ENCODE assay signal across 10 cellular contexts in genomic region chr17:74924250-74924948, GRCh38. TPM values are rescaled to one million over a fixed set of nuclear protein-coding genes. Genes with fewer than 3 reads are reported as not detected.
DNase-seq lines count a peak whose midpoint lies in the region; ATAC-seq and TF ChIP-seq lines count a peak whose summit lies in the region.
"Had no signal": no experiment of that assay in that cellular context is flagged by ENCODE, and none has a peak within 500 bp of the region (broad histone marks: within the 10 kb centered on the region; RNA-seq: fewer than 3 reads in every experiment).

Gene OTOP2 (plus strand): TSS chr17:74924273. CDS start chr17:74924633, 360 bp downstream.

- H3K4me3 ChIP-seq in lower lobe of right lung, result peak within 1 kb of the TSS; percentile 47
- peak within 1 kb of the TSS; percentile 42 to 49 for H3K4me3 ChIP-seq in vagina

- H3K27me3 ChIP-seq in lower lobe of right lung (ENCODE audit: low read depth) (peaks cover 83% of the 10 kb centered on the region), vagina (peaks cover 6% of the 10 kb centered on the region)

- CTCF ChIA-PET in MCF 10A (lab: Yijun Ruan, JAX), result interaction anchor here (0.7 to 11.5 kb wide), 13 partner anchors 9 to 249 kb away, joined by 3 to 233 read pairs (median 4); no protein-coding TSS in a partner anchor

- no TSS peak for BruUV-seq in MCF 10A (replicated peaks; lab: Mats Ljungman, UMichigan)

- H3K4me1 ChIP-seq in lower lobe of right lung, result peaks cover 22% of the 10 kb centered on the region
- H3K4me1 ChIP-seq in vagina, result peaks cover 43% of the 10 kb centered on the region

- ATAC-seq in lower lobe of right lung, result peak; percentile 45
- no peak for ATAC-seq in GM21717 (IDR thresholded peaks at IDR 0.05; ENCODE audit: unreplicated experiment)

- H3K9me3 ChIP-seq in lower lobe of right lung (no peaks in the 10 kb centered on the region), vagina (no peaks in the 10 kb centered on the region)

- H3K27me3 Mint-ChIP-seq in MCF 10A (ENCODE audit: insufficient read depth, unreplicated experiment), result peaks cover 29% of the 10 kb centered on the region

- no peak for TF ChIP-seq POLR2A in vagina (IDR thresholded peaks at IDR 0.05)

- H3K27ac Mint-ChIP-seq in MCF 10A (ENCODE audit: low read depth, unreplicated experiment), result no peak within 1 kb of the TSS

- DNase-seq in stimulated activated CD4-positive, alpha-beta T cell treated with anti-CD3 and anti-CD28 coated beads, Interleukin-12 subunit alpha, Interleukin-12 subunit beta, amount 100 ng/mL, for 4 hours, result peak; percentile 5
- no peak for DNase-seq in stimulated activated CD4-positive, alpha-beta T cell treated with anti-CD3 and anti-CD28 coated beads, Interleukin-4, amount 100 ng/mL, for 4 hours
- no peak for DNase-seq in MCF 10A (ENCODE audit: unreplicated experiment)
- peak; percentile 73 for DNase-seq in lower lobe of right lung
- DNase-seq in vagina (ENCODE audit: extremely low spot score in 2 of 2), result no peak
- no peak for DNase-seq in NCI-H2029 (lab: John Stamatoyannopoulos, UW)
- no peak for DNase-seq in NCI-H526 (lab: John Stamatoyannopoulos, UW)

- intact Hi-C loops in MCF 10A (cut with micrococcal nuclease) (no loop called here), lower lobe of right lung (cut with DNase I) (no loop called here), vagina (cut with DNase I) (no loop called here)

- H3K27ac ChIP-seq in lower lobe of right lung (no peak within 1 kb of the TSS), vagina (no peak within 1 kb of the TSS)

- TF ChIP-seq CTCF in MCF 10A (IDR thresholded peaks at IDR 0.05; ENCODE audit: unreplicated experiment) (no peak), lower lobe of right lung (IDR thresholded peaks at IDR 0.05) (no peak), vagina (IDR thresholded peaks at IDR 0.05) (no peak)

- no peaks in the 10 kb centered on the region for H3K9me3 Mint-ChIP-seq in MCF 10A (ENCODE audit: unreplicated experiment)

- peak within 1 kb of the TSS; percentile 53 for H3K4me3 Mint-ChIP-seq in MCF 10A (ENCODE audit: unreplicated experiment)

- H3K36me3 Mint-ChIP-seq in MCF 10A (ENCODE audit: insufficient read depth, unreplicated experiment), result no peaks in the 10 kb centered on the region

- H3K4me1 Mint-ChIP-seq in MCF 10A (ENCODE audit: insufficient read depth, unreplicated experiment), result no peaks in the 10 kb centered on the region

- H3K36me3 ChIP-seq in lower lobe of right lung (no peaks in the 10 kb centered on the region), vagina (no peaks in the 10 kb centered on the region)

- POLR2A ChIA-PET in MCF 10A (lab: Yijun Ruan, JAX), result interaction anchor here (0.9 to 1.4 kb wide), 2 partner anchors 33 to 37 kb away, joined by 5 to 6 read pairs; no protein-coding TSS in a partner anchor

RNA-seq across cellular contexts. Expression of gene OTOP2, which starts in this region (rescaled TPM):
- total RNA-seq in MCF 10A (2022) (not detected in 2 replicates), lower lobe of right lung (not detected), vagina (not detected)
- total RNA-seq: HT-29, renal cortical epithelial cell had no signal

Comparison
In these comparisons a context has a peak if more than half of its experiments do, and no peak if none do; other contexts are left out.
1. Peak in DNase-seq, ATAC-seq and H3K4me3 ChIP-seq in lower lobe of right lung; RNA of the gene not detected or under 1 TPM.